1 cellular context compared by ENCODE assay signal in the genomic region with DNA sequence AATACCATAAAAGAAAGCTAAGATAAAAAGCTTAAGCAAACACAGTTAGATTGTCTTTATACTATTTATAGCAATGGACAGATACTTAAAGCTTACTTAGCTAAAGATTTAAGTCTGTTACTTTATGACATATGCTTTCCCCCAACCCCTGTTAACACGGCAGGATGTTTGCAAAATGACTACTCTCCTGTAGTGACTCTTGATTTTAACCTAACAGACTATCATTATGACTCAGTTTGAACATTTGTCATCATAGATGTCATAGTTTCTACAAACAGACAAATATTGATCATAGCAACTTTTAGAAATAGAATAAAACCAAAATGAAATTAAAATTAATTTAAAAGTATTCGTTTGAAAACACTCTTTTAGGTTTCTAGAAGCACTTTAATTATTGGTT.
TF ChIP-seq lines count a peak whose summit lies in the region.

No MANE protein-coding gene starts in this region.

TF ChIP-seq in GM12878, 131 proteins besides CTCF, POLR2A, EP300 and RAD21 (continued from another document and continues in another):
- TF ChIP-seq, protein P1, sequence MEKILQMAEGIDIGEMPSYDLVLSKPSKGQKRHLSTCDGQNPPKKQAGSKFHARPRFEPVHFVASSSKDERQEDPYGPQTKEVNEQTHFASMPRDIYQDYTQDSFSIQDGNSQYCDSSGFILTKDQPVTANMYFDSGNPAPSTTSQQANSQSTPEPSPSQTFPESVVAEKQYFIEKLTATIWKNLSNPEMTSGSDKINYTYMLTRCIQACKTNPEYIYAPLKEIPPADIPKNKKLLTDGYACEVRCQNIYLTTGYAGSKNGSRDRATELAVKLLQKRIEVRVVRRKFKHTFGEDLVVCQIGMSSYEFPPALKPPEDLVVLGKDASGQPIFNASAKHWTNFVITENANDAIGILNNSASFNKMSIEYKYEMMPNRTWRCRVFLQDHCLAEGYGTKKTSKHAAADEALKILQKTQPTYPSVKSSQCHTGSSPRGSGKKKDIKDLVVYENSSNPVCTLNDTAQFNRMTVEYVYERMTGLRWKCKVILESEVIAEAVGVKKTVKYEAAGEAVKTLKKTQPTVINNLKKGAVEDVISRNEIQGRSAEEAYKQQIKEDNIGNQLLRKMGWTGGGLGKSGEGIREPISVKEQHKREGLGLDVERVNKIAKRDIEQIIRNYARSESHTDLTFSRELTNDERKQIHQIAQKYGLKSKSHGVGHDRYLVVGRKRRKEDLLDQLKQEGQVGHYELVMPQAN (conservative IDR thresholded peaks at IDR 0.05): no peak
- TF ChIP-seq, protein P2, sequence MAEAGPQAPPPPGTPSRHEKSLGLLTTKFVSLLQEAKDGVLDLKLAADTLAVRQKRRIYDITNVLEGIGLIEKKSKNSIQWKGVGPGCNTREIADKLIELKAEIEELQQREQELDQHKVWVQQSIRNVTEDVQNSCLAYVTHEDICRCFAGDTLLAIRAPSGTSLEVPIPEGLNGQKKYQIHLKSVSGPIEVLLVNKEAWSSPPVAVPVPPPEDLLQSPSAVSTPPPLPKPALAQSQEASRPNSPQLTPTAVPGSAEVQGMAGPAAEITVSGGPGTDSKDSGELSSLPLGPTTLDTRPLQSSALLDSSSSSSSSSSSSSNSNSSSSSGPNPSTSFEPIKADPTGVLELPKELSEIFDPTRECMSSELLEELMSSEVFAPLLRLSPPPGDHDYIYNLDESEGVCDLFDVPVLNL (IDR thresholded peaks at IDR 0.05; ENCODE audit: low read depth, low read length): no peak
- TF ChIP-seq, protein P3, sequence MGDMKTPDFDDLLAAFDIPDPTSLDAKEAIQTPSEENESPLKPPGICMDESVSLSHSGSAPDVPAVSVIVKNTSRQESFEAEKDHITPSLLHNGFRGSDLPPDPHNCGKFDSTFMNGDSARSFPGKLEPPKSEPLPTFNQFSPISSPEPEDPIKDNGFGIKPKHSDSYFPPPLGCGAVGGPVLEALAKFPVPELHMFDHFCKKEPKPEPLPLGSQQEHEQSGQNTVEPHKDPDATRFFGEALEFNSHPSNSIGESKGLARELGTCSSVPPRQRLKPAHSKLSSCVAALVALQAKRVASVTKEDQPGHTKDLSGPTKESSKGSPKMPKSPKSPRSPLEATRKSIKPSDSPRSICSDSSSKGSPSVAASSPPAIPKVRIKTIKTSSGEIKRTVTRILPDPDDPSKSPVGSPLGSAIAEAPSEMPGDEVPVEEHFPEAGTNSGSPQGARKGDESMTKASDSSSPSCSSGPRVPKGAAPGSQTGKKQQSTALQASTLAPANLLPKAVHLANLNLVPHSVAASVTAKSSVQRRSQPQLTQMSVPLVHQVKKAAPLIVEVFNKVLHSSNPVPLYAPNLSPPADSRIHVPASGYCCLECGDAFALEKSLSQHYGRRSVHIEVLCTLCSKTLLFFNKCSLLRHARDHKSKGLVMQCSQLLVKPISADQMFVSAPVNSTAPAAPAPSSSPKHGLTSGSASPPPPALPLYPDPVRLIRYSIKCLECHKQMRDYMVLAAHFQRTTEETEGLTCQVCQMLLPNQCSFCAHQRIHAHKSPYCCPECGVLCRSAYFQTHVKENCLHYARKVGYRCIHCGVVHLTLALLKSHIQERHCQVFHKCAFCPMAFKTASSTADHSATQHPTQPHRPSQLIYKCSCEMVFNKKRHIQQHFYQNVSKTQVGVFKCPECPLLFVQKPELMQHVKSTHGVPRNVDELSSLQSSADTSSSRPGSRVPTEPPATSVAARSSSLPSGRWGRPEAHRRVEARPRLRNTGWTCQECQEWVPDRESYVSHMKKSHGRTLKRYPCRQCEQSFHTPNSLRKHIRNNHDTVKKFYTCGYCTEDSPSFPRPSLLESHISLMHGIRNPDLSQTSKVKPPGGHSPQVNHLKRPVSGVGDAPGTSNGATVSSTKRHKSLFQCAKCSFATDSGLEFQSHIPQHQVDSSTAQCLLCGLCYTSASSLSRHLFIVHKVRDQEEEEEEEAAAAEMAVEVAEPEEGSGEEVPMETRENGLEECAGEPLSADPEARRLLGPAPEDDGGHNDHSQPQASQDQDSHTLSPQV (IDR thresholded peaks at IDR 0.05): no peak
- no peak for TF ChIP-seq NFYA (IDR thresholded peaks at IDR 0.05; ENCODE audit: borderline replicate concordance, low read depth, low read length)
- TF ChIP-seq POLR2AphosphoS5 (IDR thresholded peaks at IDR 0.05; ENCODE audit: low read length): no peak
- TF ChIP-seq SIX5 (IDR thresholded peaks at IDR 0.05; ENCODE audit: low read depth, low read length, severe bottlenecking): no peak
- TF ChIP-seq TCF3 (IDR thresholded peaks at IDR 0.05; ENCODE audit: borderline replicate concordance, insufficient read depth, low read depth, low read length): no peak
- peak; percentile 98 for TF ChIP-seq IRF4 (IDR thresholded peaks at IDR 0.05; ENCODE audit: low read depth, low read length)
- no peak for TF ChIP-seq HDGF (IDR thresholded peaks at IDR 0.05)
- TF ChIP-seq, protein P4, sequence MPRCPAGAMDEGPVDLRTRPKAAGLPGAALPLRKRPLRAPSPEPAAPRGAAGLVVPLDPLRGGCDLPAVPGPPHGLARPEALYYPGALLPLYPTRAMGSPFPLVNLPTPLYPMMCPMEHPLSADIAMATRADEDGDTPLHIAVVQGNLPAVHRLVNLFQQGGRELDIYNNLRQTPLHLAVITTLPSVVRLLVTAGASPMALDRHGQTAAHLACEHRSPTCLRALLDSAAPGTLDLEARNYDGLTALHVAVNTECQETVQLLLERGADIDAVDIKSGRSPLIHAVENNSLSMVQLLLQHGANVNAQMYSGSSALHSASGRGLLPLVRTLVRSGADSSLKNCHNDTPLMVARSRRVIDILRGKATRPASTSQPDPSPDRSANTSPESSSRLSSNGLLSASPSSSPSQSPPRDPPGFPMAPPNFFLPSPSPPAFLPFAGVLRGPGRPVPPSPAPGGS (IDR thresholded peaks at IDR 0.05; ENCODE audit: borderline replicate concordance, insufficient read depth, low read depth, low read length, poor library complexity, severe bottlenecking): peak; percentile 83
- TF ChIP-seq RFX5 (IDR thresholded peaks at IDR 0.05; ENCODE audit: low read depth, low read length): no peak
- TF ChIP-seq ATF7 (IDR thresholded peaks at IDR 0.05; ENCODE audit: low read depth): peak; percentile 77
- TF ChIP-seq, protein P5, sequence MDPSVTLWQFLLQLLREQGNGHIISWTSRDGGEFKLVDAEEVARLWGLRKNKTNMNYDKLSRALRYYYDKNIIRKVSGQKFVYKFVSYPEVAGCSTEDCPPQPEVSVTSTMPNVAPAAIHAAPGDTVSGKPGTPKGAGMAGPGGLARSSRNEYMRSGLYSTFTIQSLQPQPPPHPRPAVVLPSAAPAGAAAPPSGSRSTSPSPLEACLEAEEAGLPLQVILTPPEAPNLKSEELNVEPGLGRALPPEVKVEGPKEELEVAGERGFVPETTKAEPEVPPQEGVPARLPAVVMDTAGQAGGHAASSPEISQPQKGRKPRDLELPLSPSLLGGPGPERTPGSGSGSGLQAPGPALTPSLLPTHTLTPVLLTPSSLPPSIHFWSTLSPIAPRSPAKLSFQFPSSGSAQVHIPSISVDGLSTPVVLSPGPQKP (IDR thresholded peaks at IDR 0.05; ENCODE audit: low read depth, low read length): no peak
- peak; percentile 85; the same call in 1 of the 2 replicates for TF ChIP-seq BACH1 (IDR thresholded peaks at IDR 0.05; ENCODE audit: borderline replicate concordance)
- TF ChIP-seq, protein P6, sequence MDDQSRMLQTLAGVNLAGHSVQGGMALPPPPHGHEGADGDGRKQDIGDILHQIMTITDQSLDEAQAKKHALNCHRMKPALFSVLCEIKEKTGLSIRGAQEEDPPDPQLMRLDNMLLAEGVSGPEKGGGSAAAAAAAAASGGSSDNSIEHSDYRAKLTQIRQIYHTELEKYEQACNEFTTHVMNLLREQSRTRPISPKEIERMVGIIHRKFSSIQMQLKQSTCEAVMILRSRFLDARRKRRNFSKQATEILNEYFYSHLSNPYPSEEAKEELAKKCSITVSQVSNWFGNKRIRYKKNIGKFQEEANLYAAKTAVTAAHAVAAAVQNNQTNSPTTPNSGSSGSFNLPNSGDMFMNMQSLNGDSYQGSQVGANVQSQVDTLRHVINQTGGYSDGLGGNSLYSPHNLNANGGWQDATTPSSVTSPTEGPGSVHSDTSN (IDR thresholded peaks at IDR 0.05; ENCODE audit: insufficient replicate concordance, low read depth, low read length): no peak
- TF ChIP-seq SMAD1 (IDR thresholded peaks at IDR 0.05; ENCODE audit: low read depth, partially characterized antibody): no peak
- TF ChIP-seq NR2F1 (conservative IDR thresholded peaks at IDR 0.05): no peak
- TF ChIP-seq ZNF622 (IDR thresholded peaks at IDR 0.05): no peak
- peak; percentile 91 for TF ChIP-seq CREB1 (IDR thresholded peaks at IDR 0.05; ENCODE audit: low read depth)
- TF ChIP-seq POLR2AphosphoS2 (IDR thresholded peaks at IDR 0.05; ENCODE audit: low read depth, low read length): no peak
- peak; percentile 89; the same call in 1 of the 2 replicates for TF ChIP-seq MTA3 (IDR thresholded peaks at IDR 0.05; ENCODE audit: borderline replicate concordance, low read length)
- peak; percentile 99 for TF ChIP-seq NFIC (IDR thresholded peaks at IDR 0.05; ENCODE audit: low read depth, low read length)
- TF ChIP-seq, protein P7, sequence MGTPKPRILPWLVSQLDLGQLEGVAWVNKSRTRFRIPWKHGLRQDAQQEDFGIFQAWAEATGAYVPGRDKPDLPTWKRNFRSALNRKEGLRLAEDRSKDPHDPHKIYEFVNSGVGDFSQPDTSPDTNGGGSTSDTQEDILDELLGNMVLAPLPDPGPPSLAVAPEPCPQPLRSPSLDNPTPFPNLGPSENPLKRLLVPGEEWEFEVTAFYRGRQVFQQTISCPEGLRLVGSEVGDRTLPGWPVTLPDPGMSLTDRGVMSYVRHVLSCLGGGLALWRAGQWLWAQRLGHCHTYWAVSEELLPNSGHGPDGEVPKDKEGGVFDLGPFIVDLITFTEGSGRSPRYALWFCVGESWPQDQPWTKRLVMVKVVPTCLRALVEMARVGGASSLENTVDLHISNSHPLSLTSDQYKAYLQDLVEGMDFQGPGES (IDR thresholded peaks at IDR 0.05): no peak
- TF ChIP-seq MTA2 (IDR thresholded peaks at IDR 0.05; ENCODE audit: low read depth): peak; percentile 66; the same call in 1 of the 2 replicates
- TF ChIP-seq CHD2 (IDR thresholded peaks at IDR 0.05; ENCODE audit: borderline replicate concordance, low read depth, low read length): no peak
- no peak for TF ChIP-seq SMAD5 (IDR thresholded peaks at IDR 0.05; ENCODE audit: low read depth)
- TF ChIP-seq ASH2L (IDR thresholded peaks at IDR 0.05; ENCODE audit: borderline replicate concordance, low read depth): no peak
- TF ChIP-seq, protein P8, sequence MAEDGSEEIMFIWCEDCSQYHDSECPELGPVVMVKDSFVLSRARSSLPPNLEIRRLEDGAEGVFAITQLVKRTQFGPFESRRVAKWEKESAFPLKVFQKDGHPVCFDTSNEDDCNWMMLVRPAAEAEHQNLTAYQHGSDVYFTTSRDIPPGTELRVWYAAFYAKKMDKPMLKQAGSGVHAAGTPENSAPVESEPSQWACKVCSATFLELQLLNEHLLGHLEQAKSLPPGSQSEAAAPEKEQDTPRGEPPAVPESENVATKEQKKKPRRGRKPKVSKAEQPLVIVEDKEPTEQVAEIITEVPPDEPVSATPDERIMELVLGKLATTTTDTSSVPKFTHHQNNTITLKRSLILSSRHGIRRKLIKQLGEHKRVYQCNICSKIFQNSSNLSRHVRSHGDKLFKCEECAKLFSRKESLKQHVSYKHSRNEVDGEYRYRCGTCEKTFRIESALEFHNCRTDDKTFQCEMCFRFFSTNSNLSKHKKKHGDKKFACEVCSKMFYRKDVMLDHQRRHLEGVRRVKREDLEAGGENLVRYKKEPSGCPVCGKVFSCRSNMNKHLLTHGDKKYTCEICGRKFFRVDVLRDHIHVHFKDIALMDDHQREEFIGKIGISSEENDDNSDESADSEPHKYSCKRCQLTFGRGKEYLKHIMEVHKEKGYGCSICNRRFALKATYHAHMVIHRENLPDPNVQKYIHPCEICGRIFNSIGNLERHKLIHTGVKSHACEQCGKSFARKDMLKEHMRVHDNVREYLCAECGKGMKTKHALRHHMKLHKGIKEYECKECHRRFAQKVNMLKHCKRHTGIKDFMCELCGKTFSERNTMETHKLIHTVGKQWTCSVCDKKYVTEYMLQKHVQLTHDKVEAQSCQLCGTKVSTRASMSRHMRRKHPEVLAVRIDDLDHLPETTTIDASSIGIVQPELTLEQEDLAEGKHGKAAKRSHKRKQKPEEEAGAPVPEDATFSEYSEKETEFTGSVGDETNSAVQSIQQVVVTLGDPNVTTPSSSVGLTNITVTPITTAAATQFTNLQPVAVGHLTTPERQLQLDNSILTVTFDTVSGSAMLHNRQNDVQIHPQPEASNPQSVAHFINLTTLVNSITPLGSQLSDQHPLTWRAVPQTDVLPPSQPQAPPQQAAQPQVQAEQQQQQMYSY (CRISPR knock-in tag; IDR thresholded peaks at IDR 0.05): no peak
- TF ChIP-seq STAT1 (conservative IDR thresholded peaks at IDR 0.05): no peak
- TF ChIP-seq, protein P9, sequence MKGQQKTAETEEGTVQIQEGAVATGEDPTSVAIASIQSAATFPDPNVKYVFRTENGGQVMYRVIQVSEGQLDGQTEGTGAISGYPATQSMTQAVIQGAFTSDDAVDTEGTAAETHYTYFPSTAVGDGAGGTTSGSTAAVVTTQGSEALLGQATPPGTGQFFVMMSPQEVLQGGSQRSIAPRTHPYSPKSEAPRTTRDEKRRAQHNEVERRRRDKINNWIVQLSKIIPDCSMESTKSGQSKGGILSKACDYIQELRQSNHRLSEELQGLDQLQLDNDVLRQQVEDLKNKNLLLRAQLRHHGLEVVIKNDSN (IDR thresholded peaks at IDR 0.05; ENCODE audit: borderline replicate concordance, extremely low read length, insufficient read depth, low read depth, low read length): no peak
- no peak for TF ChIP-seq RB1 (IDR thresholded peaks at IDR 0.05; ENCODE audit: borderline replicate concordance)
- TF ChIP-seq PAX5 (IDR thresholded peaks at IDR 0.05; ENCODE audit: borderline replicate concordance, low read depth, low read length): 0 out of 2 replicates have a peak, but pooled peaks have one; percentile 35
- no peak for TF ChIP-seq EED (IDR thresholded peaks at IDR 0.05; ENCODE audit: low read depth)
- peak; percentile 99 for TF ChIP-seq FOXM1 (IDR thresholded peaks at IDR 0.05; ENCODE audit: low read depth, low read length)
- no peak for TF ChIP-seq ZZZ3 (IDR thresholded peaks at IDR 0.05; ENCODE audit: control insufficient read depth, insufficient read length, low read depth)
- TF ChIP-seq, protein P10, sequence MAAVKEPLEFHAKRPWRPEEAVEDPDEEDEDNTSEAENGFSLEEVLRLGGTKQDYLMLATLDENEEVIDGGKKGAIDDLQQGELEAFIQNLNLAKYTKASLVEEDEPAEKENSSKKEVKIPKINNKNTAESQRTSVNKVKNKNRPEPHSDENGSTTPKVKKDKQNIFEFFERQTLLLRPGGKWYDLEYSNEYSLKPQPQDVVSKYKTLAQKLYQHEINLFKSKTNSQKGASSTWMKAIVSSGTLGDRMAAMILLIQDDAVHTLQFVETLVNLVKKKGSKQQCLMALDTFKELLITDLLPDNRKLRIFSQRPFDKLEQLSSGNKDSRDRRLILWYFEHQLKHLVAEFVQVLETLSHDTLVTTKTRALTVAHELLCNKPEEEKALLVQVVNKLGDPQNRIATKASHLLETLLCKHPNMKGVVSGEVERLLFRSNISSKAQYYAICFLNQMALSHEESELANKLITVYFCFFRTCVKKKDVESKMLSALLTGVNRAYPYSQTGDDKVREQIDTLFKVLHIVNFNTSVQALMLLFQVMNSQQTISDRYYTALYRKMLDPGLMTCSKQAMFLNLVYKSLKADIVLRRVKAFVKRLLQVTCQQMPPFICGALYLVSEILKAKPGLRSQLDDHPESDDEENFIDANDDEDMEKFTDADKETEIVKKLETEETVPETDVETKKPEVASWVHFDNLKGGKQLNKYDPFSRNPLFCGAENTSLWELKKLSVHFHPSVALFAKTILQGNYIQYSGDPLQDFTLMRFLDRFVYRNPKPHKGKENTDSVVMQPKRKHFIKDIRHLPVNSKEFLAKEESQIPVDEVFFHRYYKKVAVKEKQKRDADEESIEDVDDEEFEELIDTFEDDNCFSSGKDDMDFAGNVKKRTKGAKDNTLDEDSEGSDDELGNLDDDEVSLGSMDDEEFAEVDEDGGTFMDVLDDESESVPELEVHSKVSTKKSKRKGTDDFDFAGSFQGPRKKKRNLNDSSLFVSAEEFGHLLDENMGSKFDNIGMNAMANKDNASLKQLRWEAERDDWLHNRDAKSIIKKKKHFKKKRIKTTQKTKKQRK (IDR thresholded peaks at IDR 0.05; ENCODE audit: low read depth, low read length): no peak
- 0 out of 2 replicates have a peak, but pooled peaks have one; percentile 40 for TF ChIP-seq STAT3 (IDR thresholded peaks at IDR 0.05; ENCODE audit: low read depth, low read length)
